In the genomic region with DNA sequence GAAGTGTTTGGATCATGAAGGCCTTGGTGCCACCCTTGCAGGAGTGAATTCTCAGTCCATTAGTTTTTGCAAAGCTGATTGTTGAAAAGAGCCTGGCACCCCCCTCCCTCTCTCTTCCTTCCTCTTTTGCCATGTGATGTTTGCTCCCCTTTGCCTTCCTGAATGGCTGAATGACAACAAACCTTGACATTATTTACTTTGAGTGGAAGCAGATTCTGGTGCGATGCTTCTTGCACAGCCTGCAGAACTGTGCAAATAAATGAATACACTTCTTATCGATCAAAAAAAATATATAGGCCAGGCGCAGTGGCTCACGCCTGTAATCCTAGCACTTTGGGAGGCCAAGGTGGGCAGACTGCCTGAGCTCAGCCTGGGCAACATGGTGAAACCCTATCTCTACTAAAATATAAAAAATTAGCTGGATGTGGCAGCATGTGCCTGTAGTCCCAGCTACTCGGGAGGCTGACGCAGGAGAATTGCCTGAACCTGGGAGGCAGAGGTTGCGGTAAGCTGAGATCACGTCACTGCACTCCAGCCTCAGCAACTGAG, we compare ENCODE assay signal across 1 cellular context.
TF ChIP-seq lines count a peak whose summit lies in the region.

No MANE protein-coding gene starts in this region.

TF ChIP-seq in HepG2, 621 proteins besides CTCF, POLR2A, EP300 and RAD21 (continued from another document and continues in another):
- TF ChIP-seq, protein P1, sequence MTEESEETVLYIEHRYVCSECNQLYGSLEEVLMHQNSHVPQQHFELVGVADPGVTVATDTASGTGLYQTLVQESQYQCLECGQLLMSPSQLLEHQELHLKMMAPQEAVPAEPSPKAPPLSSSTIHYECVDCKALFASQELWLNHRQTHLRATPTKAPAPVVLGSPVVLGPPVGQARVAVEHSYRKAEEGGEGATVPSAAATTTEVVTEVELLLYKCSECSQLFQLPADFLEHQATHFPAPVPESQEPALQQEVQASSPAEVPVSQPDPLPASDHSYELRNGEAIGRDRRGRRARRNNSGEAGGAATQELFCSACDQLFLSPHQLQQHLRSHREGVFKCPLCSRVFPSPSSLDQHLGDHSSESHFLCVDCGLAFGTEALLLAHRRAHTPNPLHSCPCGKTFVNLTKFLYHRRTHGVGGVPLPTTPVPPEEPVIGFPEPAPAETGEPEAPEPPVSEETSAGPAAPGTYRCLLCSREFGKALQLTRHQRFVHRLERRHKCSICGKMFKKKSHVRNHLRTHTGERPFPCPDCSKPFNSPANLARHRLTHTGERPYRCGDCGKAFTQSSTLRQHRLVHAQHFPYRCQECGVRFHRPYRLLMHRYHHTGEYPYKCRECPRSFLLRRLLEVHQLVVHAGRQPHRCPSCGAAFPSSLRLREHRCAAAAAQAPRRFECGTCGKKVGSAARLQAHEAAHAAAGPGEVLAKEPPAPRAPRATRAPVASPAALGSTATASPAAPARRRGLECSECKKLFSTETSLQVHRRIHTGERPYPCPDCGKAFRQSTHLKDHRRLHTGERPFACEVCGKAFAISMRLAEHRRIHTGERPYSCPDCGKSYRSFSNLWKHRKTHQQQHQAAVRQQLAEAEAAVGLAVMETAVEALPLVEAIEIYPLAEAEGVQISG (CRISPR knock-in tag; IDR thresholded peaks at IDR 0.05), result peak; percentile 40
- TF ChIP-seq MAF1 (CRISPR knock-in tag; IDR thresholded peaks at IDR 0.05; ENCODE audit: borderline replicate concordance) (no peak), NFKBIZ (CRISPR knock-in tag; IDR thresholded peaks at IDR 0.05) (0 out of 2 replicates have a peak, but pooled peaks have one; percentile 55), ZNF577 (CRISPR knock-in tag; IDR thresholded peaks at IDR 0.05; ENCODE audit: borderline replicate concordance, low read depth) (no peak), ZNF644 (CRISPR knock-in tag; IDR thresholded peaks at IDR 0.05; ENCODE audit: low read depth) (no peak), CHD4 (IDR thresholded peaks at IDR 0.05; ENCODE audit: borderline replicate concordance, low read length) (no peak), ZNF747 (CRISPR knock-in tag; IDR thresholded peaks at IDR 0.05; ENCODE audit: borderline replicate concordance) (no peak), MYC (CRISPR knock-in tag; IDR thresholded peaks at IDR 0.05; ENCODE audit: borderline replicate concordance) (no peak), ZNF781 (CRISPR knock-in tag; IDR thresholded peaks at IDR 0.05; ENCODE audit: borderline replicate concordance, not compliant biosample characterization) (peak; percentile 65), ESRRA (CRISPR knock-in tag; IDR thresholded peaks at IDR 0.05; ENCODE audit: low read depth) (no peak), ZNF160 (CRISPR knock-in tag; IDR thresholded peaks at IDR 0.05) (no peak), NCOA1 (CRISPR knock-in tag; IDR thresholded peaks at IDR 0.05) (no peak), ZNF329 (CRISPR knock-in tag; IDR thresholded peaks at IDR 0.05; ENCODE audit: low read depth) (no peak), CBX1 (IDR thresholded peaks at IDR 0.05; ENCODE audit: low read depth) (no peak), FOXA1 (IDR thresholded peaks at IDR 0.05) (0 out of 2 replicates have a peak, but pooled peaks have one; percentile 20), FOXA1 (CRISPR knock-in tag; IDR thresholded peaks at IDR 0.05) (peak; percentile 82), ZSCAN21 (CRISPR knock-in tag; IDR thresholded peaks at IDR 0.05; ENCODE audit: borderline replicate concordance) (no peak), ZFP90 (CRISPR knock-in tag; IDR thresholded peaks at IDR 0.05; ENCODE audit: borderline replicate concordance) (no peak), TSC22D2 (CRISPR knock-in tag; IDR thresholded peaks at IDR 0.05; ENCODE audit: borderline replicate concordance) (no peak), ZNF260 (CRISPR knock-in tag; IDR thresholded peaks at IDR 0.05; ENCODE audit: borderline replicate concordance, low read depth) (no peak), SMAD3 (CRISPR knock-in tag; IDR thresholded peaks at IDR 0.05) (peak; percentile 73; the same call in 1 of the 2 replicates)
- TF ChIP-seq, protein P2, sequence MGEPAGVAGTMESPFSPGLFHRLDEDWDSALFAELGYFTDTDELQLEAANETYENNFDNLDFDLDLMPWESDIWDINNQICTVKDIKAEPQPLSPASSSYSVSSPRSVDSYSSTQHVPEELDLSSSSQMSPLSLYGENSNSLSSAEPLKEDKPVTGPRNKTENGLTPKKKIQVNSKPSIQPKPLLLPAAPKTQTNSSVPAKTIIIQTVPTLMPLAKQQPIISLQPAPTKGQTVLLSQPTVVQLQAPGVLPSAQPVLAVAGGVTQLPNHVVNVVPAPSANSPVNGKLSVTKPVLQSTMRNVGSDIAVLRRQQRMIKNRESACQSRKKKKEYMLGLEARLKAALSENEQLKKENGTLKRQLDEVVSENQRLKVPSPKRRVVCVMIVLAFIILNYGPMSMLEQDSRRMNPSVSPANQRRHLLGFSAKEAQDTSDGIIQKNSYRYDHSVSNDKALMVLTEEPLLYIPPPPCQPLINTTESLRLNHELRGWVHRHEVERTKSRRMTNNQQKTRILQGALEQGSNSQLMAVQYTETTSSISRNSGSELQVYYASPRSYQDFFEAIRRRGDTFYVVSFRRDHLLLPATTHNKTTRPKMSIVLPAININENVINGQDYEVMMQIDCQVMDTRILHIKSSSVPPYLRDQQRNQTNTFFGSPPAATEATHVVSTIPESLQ (CRISPR knock-in tag; conservative IDR thresholded peaks at IDR 0.05), result 0 out of 2 replicates have a peak, but pooled peaks have one; percentile 31
- TF ChIP-seq, protein P3, sequence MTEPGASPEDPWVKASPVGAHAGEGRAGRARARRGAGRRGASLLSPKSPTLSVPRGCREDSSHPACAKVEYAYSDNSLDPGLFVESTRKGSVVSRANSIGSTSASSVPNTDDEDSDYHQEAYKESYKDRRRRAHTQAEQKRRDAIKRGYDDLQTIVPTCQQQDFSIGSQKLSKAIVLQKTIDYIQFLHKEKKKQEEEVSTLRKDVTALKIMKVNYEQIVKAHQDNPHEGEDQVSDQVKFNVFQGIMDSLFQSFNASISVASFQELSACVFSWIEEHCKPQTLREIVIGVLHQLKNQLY (CRISPR knock-in tag; IDR thresholded peaks at IDR 0.05), result peak; percentile 56; the same call in 1 of the 2 replicates
- TF ChIP-seq, protein P4, sequence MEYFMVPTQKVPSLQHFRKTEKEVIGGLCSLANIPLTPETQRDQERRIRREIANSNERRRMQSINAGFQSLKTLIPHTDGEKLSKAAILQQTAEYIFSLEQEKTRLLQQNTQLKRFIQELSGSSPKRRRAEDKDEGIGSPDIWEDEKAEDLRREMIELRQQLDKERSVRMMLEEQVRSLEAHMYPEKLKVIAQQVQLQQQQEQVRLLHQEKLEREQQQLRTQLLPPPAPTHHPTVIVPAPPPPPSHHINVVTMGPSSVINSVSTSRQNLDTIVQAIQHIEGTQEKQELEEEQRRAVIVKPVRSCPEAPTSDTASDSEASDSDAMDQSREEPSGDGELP (IDR thresholded peaks at IDR 0.05; ENCODE audit: borderline replicate concordance, low read depth), result peak; percentile 21; the same call in 1 of the 2 replicates
- TF ChIP-seq, protein P5, sequence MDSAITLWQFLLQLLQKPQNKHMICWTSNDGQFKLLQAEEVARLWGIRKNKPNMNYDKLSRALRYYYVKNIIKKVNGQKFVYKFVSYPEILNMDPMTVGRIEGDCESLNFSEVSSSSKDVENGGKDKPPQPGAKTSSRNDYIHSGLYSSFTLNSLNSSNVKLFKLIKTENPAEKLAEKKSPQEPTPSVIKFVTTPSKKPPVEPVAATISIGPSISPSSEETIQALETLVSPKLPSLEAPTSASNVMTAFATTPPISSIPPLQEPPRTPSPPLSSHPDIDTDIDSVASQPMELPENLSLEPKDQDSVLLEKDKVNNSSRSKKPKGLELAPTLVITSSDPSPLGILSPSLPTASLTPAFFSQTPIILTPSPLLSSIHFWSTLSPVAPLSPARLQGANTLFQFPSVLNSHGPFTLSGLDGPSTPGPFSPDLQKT (CRISPR knock-in tag; IDR thresholded peaks at IDR 0.05; ENCODE audit: borderline replicate concordance), result no peak
- TF ChIP-seq, protein P6, sequence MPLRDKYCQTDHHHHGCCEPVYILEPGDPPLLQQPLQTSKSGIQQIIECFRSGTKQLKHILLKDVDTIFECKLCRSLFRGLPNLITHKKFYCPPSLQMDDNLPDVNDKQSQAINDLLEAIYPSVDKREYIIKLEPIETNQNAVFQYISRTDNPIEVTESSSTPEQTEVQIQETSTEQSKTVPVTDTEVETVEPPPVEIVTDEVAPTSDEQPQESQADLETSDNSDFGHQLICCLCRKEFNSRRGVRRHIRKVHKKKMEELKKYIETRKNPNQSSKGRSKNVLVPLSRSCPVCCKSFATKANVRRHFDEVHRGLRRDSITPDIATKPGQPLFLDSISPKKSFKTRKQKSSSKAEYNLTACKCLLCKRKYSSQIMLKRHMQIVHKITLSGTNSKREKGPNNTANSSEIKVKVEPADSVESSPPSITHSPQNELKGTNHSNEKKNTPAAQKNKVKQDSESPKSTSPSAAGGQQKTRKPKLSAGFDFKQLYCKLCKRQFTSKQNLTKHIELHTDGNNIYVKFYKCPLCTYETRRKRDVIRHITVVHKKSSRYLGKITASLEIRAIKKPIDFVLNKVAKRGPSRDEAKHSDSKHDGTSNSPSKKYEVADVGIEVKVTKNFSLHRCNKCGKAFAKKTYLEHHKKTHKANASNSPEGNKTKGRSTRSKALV (CRISPR knock-in tag; IDR thresholded peaks at IDR 0.05), result no peak
- TF ChIP-seq, protein P7, sequence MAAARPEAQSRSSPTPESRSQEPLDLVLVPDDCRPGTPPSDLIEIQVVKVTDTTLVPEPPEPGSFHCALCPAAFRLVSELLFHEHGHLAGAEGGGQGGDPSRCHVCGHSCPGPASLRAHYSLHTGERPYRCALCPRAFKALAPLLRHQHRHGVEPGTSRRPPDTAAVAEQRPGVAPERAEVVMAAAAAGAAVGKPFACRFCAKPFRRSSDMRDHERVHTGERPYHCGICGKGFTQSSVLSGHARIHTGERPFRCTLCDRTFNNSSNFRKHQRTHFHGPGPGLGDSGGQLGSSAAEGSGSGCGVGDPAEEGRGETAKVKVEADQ (CRISPR knock-in tag; IDR thresholded peaks at IDR 0.05; ENCODE audit: borderline replicate concordance), result 0 out of 2 replicates have a peak, but pooled peaks have one; percentile 23
- TF ChIP-seq, protein P8, sequence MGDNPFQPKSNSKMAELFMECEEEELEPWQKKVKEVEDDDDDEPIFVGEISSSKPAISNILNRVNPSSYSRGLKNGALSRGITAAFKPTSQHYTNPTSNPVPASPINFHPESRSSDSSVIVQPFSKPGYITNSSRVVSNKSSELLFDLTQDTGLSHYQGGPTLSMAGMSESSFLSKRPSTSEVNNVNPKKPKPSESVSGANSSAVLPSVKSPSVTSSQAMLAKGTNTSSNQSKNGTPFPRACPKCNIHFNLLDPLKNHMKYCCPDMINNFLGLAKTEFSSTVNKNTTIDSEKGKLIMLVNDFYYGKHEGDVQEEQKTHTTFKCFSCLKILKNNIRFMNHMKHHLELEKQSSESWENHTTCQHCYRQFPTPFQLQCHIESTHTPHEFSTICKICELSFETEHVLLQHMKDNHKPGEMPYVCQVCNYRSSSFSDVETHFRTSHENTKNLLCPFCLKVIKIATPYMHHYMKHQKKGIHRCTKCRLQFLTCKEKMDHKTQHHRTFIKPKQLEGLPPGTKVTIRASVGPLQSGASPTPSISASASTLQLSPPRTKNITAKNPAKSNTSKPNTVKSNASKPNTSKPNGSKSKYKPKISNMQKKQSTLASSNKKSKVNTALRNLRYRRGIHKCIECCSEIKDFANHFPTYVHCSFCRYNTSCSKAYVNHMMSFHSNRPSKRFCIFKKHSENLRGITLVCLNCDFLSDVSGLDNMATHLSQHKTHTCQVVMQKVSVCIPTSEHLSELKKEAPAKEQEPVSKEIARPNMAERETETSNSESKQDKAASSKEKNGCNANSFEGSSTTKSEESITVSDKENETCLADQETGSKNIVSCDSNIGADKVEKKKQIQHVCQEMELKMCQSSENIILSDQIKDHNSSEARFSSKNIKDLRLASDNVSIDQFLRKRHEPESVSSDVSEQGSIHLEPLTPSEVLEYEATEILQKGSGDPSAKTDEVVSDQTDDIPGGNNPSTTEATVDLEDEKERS (CRISPR knock-in tag; IDR thresholded peaks at IDR 0.05), result peak; percentile 79
- TF ChIP-seq, protein P9, sequence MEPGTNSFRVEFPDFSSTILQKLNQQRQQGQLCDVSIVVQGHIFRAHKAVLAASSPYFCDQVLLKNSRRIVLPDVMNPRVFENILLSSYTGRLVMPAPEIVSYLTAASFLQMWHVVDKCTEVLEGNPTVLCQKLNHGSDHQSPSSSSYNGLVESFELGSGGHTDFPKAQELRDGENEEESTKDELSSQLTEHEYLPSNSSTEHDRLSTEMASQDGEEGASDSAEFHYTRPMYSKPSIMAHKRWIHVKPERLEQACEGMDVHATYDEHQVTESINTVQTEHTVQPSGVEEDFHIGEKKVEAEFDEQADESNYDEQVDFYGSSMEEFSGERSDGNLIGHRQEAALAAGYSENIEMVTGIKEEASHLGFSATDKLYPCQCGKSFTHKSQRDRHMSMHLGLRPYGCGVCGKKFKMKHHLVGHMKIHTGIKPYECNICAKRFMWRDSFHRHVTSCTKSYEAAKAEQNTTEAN (CRISPR knock-in tag; conservative IDR thresholded peaks at IDR 0.05), result peak; percentile 97
- TF ChIP-seq, protein P10, sequence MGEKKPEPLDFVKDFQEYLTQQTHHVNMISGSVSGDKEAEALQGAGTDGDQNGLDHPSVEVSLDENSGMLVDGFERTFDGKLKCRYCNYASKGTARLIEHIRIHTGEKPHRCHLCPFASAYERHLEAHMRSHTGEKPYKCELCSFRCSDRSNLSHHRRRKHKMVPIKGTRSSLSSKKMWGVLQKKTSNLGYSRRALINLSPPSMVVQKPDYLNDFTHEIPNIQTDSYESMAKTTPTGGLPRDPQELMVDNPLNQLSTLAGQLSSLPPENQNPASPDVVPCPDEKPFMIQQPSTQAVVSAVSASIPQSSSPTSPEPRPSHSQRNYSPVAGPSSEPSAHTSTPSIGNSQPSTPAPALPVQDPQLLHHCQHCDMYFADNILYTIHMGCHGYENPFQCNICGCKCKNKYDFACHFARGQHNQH (CRISPR knock-in tag; IDR thresholded peaks at IDR 0.05), result peak; percentile 79
- TF ChIP-seq, protein P11, sequence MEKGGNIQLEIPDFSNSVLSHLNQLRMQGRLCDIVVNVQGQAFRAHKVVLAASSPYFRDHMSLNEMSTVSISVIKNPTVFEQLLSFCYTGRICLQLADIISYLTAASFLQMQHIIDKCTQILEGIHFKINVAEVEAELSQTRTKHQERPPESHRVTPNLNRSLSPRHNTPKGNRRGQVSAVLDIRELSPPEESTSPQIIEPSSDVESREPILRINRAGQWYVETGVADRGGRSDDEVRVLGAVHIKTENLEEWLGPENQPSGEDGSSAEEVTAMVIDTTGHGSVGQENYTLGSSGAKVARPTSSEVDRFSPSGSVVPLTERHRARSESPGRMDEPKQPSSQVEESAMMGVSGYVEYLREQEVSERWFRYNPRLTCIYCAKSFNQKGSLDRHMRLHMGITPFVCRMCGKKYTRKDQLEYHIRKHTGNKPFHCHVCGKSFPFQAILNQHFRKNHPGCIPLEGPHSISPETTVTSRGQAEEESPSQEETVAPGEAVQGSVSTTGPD (CRISPR knock-in tag; IDR thresholded peaks at IDR 0.05), result no peak; the same call in 1 of the 2 replicates
